Comparison of ENCODE assay signal across 8 cellular contexts in the genomic region with DNA sequence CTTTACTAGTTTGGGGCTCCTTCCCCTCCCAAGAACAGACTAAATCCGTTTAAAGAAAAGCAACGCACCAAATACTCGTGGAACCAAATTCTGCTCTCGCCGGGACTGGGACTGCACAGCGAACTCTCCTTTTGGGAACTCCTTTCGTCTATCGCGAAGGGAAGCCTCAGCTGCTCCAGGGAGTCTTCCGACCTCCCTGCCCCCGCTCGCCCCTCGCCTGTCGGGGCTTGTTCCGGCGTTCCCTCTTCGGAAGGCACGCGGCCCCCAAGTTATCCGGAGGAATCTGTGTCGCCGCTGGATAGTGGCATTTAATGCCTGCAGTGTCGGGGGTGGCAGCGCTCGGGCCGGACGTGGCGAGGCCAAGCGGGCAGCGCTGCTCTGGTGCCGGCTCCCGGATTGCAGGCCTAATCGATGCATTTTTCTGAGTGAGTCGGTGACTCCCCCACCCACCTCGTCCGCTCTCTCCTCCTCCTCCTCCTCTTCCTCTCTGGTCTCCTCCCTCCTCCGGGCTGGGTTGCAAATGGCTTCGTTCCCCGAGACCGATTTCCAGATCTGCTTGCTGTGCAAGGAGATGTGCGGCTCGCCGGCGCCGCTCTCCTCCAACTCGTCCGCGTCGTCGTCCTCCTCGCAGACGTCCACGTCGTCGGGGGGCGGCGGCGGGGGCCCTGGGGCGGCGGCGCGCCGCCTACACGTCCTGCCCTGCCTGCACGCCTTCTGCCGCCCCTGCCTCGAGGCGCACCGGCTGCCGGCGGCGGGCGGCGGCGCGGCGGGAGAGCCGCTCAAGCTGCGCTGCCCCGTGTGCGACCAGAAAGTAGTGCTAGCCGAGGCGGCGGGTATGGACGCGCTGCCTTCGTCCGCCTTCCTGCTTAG. TPM values are rescaled to one million over a fixed set of nuclear protein-coding genes. Genes with fewer than 3 reads are reported as not detected.
DNase-seq lines count a peak whose midpoint lies in the region; ATAC-seq and TF ChIP-seq lines count a peak whose summit lies in the region.

A gene (plus strand): TSS at position 437 of the 870 bp plus-strand sequence. CDS start 84 bp downstream, at position 521.

- intact Hi-C loops in esophagus squamous epithelium (cut with DNase I): no loop called here
- intact Hi-C loops in psoas muscle (cut with DNase I): no loop called here
- intact Hi-C loops in adrenal gland (cut with DNase I): no loop called here

- WGBS in esophagus squamous epithelium, 2 donors: 3 to 5% methylated on average over 8 to 18 of the region's 88 CpGs
- WGBS in psoas muscle, 3 donors: 1 to 2% (median 1%) methylated on average over 78 to 88 of the region's 88 CpGs
- WGBS in adrenal gland, 4 donors: 2 to 5% (median 2%) methylated on average over 16 to 88 of the region's 88 CpGs

- H3K27me3 ChIP-seq in esophagus squamous epithelium: peaks cover 8 to 92% (median 26%) of the 10 kb centered on the region in 4 donors
- peaks cover 8 to 75% (median 36%) of the 10 kb centered on the region in 3 donors for H3K27me3 ChIP-seq in psoas muscle (ENCODE audit: insufficient read depth in 3 of 3, low read length in 2 of 3)
- peaks cover 52% of the 10 kb centered on the region for H3K27me3 ChIP-seq in adrenal gland

- no peak for ATAC-seq in psoas muscle

- H3K9me3 ChIP-seq in SK-N-MC (ENCODE audit: low read depth, low read length): no peaks in the 10 kb centered on the region
- H3K9me3 ChIP-seq in esophagus squamous epithelium: peaks cover 0 to 5% (median 0%) of the 10 kb centered on the region in 3 donors
- H3K9me3 ChIP-seq in psoas muscle: no peaks in the 10 kb centered on the region
- H3K9me3 ChIP-seq in adrenal gland (replicated peaks in 1 of 3): no peaks in the 10 kb centered on the region

- H3K9ac ChIP-seq in SK-N-MC (ENCODE audit: insufficient read length): peak within 1 kb of the TSS; percentile 74

- TF ChIP-seq CTCF in esophagus squamous epithelium (IDR thresholded peaks at IDR 0.05) (no peak), psoas muscle (IDR thresholded peaks at IDR 0.05) (no peak), adrenal gland (IDR thresholded peaks at IDR 0.05) (no peak)

- H3K27ac ChIP-seq in SK-N-MC: peak within 1 kb of the TSS; percentile 85
- no peak within 1 kb of the TSS for H3K27ac ChIP-seq in esophagus squamous epithelium
- no peak within 1 kb of the TSS for H3K27ac ChIP-seq in psoas muscle
- H3K27ac ChIP-seq in adrenal gland: no peak within 1 kb of the TSS

- DNase-seq in NCI-H2227 (lab: John Stamatoyannopoulos, UW; ENCODE audit: unreplicated experiment) (peak; percentile 47), NCI-H2227 treated with DMSO at 0.1 percent for 48 hours (lab: John Stamatoyannopoulos, UW) (no peak), SK-N-MC (ENCODE audit: low read depth, low spot score) (no peak), esophagus squamous epithelium (lab: John Stamatoyannopoulos, UW) (no peak), psoas muscle (no peak), T1000 (lab: John Stamatoyannopoulos, UW) (no peak), NCI-H2196 treated with DMSO at 0.1 percent for 48 hours (lab: John Stamatoyannopoulos, UW; ENCODE audit: unreplicated experiment) (no peak), adrenal gland (no peak)

- TF ChIP-seq POLR2A in esophagus squamous epithelium (IDR thresholded peaks at IDR 0.05) (no peak), adrenal gland (IDR thresholded peaks at IDR 0.05) (no peak)

- peaks cover 17% of the 10 kb centered on the region for H3K36me3 ChIP-seq in SK-N-MC (ENCODE audit: insufficient read depth, low read length)
- H3K36me3 ChIP-seq in esophagus squamous epithelium: no peaks in the 10 kb centered on the region
- no peaks in the 10 kb centered on the region for H3K36me3 ChIP-seq in psoas muscle (ENCODE audit: insufficient read depth in 1 of 2, low read depth in 1 of 2)
- H3K36me3 ChIP-seq in adrenal gland (replicated peaks in 1 of 2): no peaks in the 10 kb centered on the region

- H3K4me1 ChIP-seq in esophagus squamous epithelium (peaks cover 15 to 39% (median 25%) of the 10 kb centered on the region in 3 donors), psoas muscle (peaks cover 6% of the 10 kb centered on the region), adrenal gland (replicated peaks in 1 of 2) (peaks cover 13 to 14% of the 10 kb centered on the region in 2 donors)

- peak within 1 kb of the TSS; percentile 82 for H3K4me3 ChIP-seq in SK-N-MC
- H3K4me3 ChIP-seq in esophagus squamous epithelium: peak within 1 kb of the TSS; percentile 15 to 62 (median 36)
- peak within 1 kb of the TSS; percentile 60 for H3K4me3 ChIP-seq in psoas muscle
- H3K4me3 ChIP-seq in adrenal gland: peak within 1 kb of the TSS in 1 of 4 donors; percentile 47

RNA-seq across cellular contexts. Expression of the gene that starts here (rescaled TPM):
- total RNA-seq in esophagus squamous epithelium: not detected
- not detected for total RNA-seq in psoas muscle
- polyA plus RNA-seq in psoas muscle: under 1 TPM in 1 of 3 donors, not detected in 2; 0.01 TPM
- under 1 TPM in 3 of 8 donors, not detected in 5; 0.03 to 0.25 (median 0.23) TPM for total RNA-seq in adrenal gland
- polyA plus RNA-seq in adrenal gland: not detected
